Comparison of ENCODE assay signal across 8 cellular contexts in the genomic region with DNA sequence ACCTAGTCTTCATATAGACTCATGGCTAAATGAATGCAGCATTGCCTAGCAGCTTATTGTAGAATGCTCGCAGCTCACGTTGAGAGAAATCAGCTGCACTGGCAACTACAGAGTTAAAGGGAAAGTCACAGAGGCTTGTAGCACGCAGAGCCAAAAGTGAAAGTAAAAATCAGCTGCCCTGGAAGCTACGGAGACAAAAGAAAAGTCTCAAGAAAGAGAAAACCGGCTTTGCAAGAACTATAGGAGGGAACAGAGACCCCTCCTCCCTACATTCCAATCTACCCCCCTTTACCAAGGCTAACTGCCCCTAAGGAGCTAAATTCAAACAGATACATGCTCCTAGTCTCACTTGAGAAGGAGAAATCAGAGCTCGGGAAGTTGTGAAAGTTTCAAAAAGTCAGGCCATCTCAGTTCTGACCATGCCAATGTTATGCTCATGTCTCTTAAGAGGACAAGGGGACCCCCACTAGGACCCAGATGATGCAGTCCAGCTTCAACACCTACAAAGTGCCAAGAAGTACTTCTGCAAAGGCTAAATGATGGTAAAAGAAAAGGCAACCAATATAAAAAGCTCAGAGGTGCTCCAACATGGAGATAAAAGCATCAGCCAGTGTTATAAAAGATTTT.
A peak's percentile ranks its signal among the peaks of the same experiment; 100 is the strongest.
DNase-seq lines count a peak whose midpoint lies in the region; ATAC-seq lines count a peak whose summit lies in the region.

No MANE protein-coding gene starts in this region.

- peaks cover 11 to 13% of the 10 kb centered on the region in 2 donors for H3K9me3 Mint-ChIP-seq in activated naive CD4-positive, alpha-beta T cell treated with anti-CD3 and anti-CD28 coated beads, Interleukin-2, amount 50 U/mL, for 72 hours

- H3K4me3 ChIP-seq in mesodermal cell (ENCODE audit: extremely low read depth, insufficient read depth, low read length, poor library complexity, severe bottlenecking) = peak overlapping the region; percentile 22

- ATAC-seq in HG02759 (IDR thresholded peaks at IDR 0.05; ENCODE audit: unreplicated experiment) (peak; percentile 90), GM21717 (IDR thresholded peaks at IDR 0.05; ENCODE audit: unreplicated experiment) (no peak)
- ATAC-seq in activated naive CD4-positive, alpha-beta T cell treated with anti-CD3 and anti-CD28 coated beads, Interleukin-2, amount 50 U/mL, for 72 hours = peak; percentile 57 to 58

- WGBS in mesodermal cell (ENCODE audit: insufficient coverage in 2 of 2), 2 experiments = 0% methylated on average over 1 of the region's 6 CpGs; no CpG with 5 or more reads in 1 of the 2 experiments

- peak overlapping the region; percentile 88 to 92 for H3K27ac Mint-ChIP-seq in activated naive CD4-positive, alpha-beta T cell treated with anti-CD3 and anti-CD28 coated beads, Interleukin-2, amount 50 U/mL, for 72 hours

- peak; percentile 1 for DNase-seq in ELR (ENCODE audit: low read depth)
- no peak for DNase-seq in activated naive CD4-positive, alpha-beta T cell treated with anti-CD3 and anti-CD28 coated beads, Interleukin-2, amount 50 U/mL, for 72 hours (ENCODE audit: low spot score in 2 of 2)
- DNase-seq in ureter (ENCODE audit: low spot score) = no peak
- no peak for DNase-seq in DMS53 (lab: John Stamatoyannopoulos, UW)
- no peak for DNase-seq in D341Med (ENCODE audit: low spot score)

- H3K36me3 ChIP-seq in mesodermal cell (ENCODE audit: control insufficient read depth, insufficient read depth, low read length) = no peaks in the 10 kb centered on the region

- peaks cover 10 to 15% of the 10 kb centered on the region in 2 donors for H3K36me3 Mint-ChIP-seq in activated naive CD4-positive, alpha-beta T cell treated with anti-CD3 and anti-CD28 coated beads, Interleukin-2, amount 50 U/mL, for 72 hours

- no peaks in the 10 kb centered on the region for H3K9me3 ChIP-seq in mesodermal cell (ENCODE audit: control insufficient read depth, low read length)

- no peaks in the 10 kb centered on the region for H3K4me1 ChIP-seq in mesodermal cell (ENCODE audit: control insufficient read depth, insufficient read depth, low read length, poor library complexity, severe bottlenecking)

- peak overlapping the region; percentile 41 for H3K27ac ChIP-seq in mesodermal cell (ENCODE audit: low read depth, low read length, severe bottlenecking)
